ENCODE assay signal across 13 cellular contexts in the genomic region with DNA sequence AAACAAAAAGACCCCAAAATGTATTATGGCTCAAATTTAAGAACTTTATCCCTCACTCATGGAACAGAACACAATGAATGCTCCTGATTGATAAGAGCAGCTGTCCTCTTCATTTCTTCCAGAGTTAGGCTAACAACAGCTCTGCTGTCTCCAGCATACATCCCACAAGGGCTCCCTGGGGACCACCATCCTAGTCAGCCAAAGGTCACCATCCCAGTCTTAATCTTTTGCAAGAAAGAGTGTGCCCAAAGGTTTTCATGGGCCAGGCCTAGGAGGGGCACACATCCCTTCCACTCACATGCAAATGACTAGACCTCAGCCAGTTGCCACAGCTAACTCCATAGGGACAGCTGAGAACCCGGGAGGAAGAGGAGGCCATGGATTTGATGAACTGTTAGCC.
DNase-seq lines count a peak whose midpoint lies in the region; ATAC-seq and TF ChIP-seq lines count a peak whose summit lies in the region.
"Had no signal": no experiment of that assay in that cellular context is flagged by ENCODE, and none has a peak within 500 bp of the region (broad histone marks: within the 10 kb centered on the region; RNA-seq: fewer than 3 reads in every experiment).

No MANE protein-coding gene starts in this region.

- peak; percentile 22; the same call in 1 of the 2 replicates for TF ChIP-seq CTCF in VCaP (conservative IDR thresholded peaks at IDR 0.05)
- no peak for TF ChIP-seq CTCF in neural progenitor cell (IDR thresholded peaks at IDR 0.05)
- no peak for TF ChIP-seq CTCF in GM23338 (conservative IDR thresholded peaks at IDR 0.05; ENCODE audit: low read depth in 2 of 2)

- no peak overlapping the region for H3K4me3 ChIP-seq in neural progenitor cell
- no peak overlapping the region for H3K4me3 ChIP-seq in GM23338
- H3K4me3 ChIP-seq: BLaER1, GM12878, HAP-1 had no signal

- H3K27ac ChIP-seq in VCaP (no peak overlapping the region), neural progenitor cell (no peak overlapping the region), GM23338 (ENCODE audit: low read depth) (no peak overlapping the region)
- H3K27ac ChIP-seq: BLaER1 had no signal

- H2AFZ ChIP-seq in neural progenitor cell (replicated peaks) (no peak overlapping the region), GM23338 (no peak overlapping the region)

- no peak overlapping the region for H3K4me3 Mint-ChIP-seq in neural progenitor cell
- no peak overlapping the region for H3K4me3 Mint-ChIP-seq in GM23338
- H3K4me3 Mint-ChIP-seq: CD8-positive, alpha-beta memory T cell had no signal

- H3K4me2 ChIP-seq in neural progenitor cell (no peak overlapping the region), GM23338 (no peak overlapping the region)
- H3K4me2 ChIP-seq: BLaER1 had no signal

- DNase-seq in activated effector memory CD4-positive, alpha-beta T cell treated with anti-CD3 and anti-CD28 coated beads, Interleukin-2, amount 50 U/mL, for 16 hours = peak; percentile 5
- no peak for DNase-seq in activated effector memory CD4-positive, alpha-beta T cell treated with Interleukin-2 at 50 U/mL for 16 hours
- DNase-seq in neural progenitor cell (ENCODE audit: low spot score) (no peak), HT-29 (ENCODE audit: low spot score) (no peak), GM23338 (ENCODE audit: low spot score) (no peak)
- DNase-seq: 8988T; CD8-positive, alpha-beta memory T cell; DMS 273 treated with DMSO at 0.1 percent for 48 hours had no signal

- peaks cover 13% of the 10 kb centered on the region for H3K9me3 Mint-ChIP-seq in neural progenitor cell
- peaks cover 11% of the 10 kb centered on the region for H3K9me3 Mint-ChIP-seq in GM23338

- H3K36me3 ChIP-seq in neural progenitor cell (no peaks in the 10 kb centered on the region), GM23338 (ENCODE audit: insufficient read depth) (no peaks in the 10 kb centered on the region)
- H3K36me3 ChIP-seq: BLaER1, HAP-1 had no signal

- no peak overlapping the region for H3K9ac ChIP-seq in neural progenitor cell
- H3K9ac ChIP-seq: BLaER1 had no signal

- H3K4me1 ChIP-seq in neural progenitor cell = no peaks in the 10 kb centered on the region
- no peaks in the 10 kb centered on the region; the same call in 1 of the 2 replicates for H3K4me1 ChIP-seq in GM23338 (ENCODE audit: insufficient read depth)
- H3K4me1 ChIP-seq: HAP-1 had no signal

- no peak for ATAC-seq in GM21390 (IDR thresholded peaks at IDR 0.05; ENCODE audit: unreplicated experiment)
- no peak for ATAC-seq in GM23338
- ATAC-seq: GM12878 had no signal

- H3K79me2 ChIP-seq in neural progenitor cell (ENCODE audit: low read depth) (no peaks in the 10 kb centered on the region), GM23338 (replicated peaks; ENCODE audit: insufficient read depth) (no peaks in the 10 kb centered on the region)

- H3K27me3 Mint-ChIP-seq in neural progenitor cell (ENCODE audit: insufficient read depth, low read depth) (peaks cover 7% of the 10 kb centered on the region), GM23338 (ENCODE audit: insufficient read depth, low read depth, poor library complexity) (peaks cover 9% of the 10 kb centered on the region)

- H3K27ac Mint-ChIP-seq in neural progenitor cell (peak overlapping the region; percentile 6), GM23338 (no peak overlapping the region)
- H3K27ac Mint-ChIP-seq: CD8-positive, alpha-beta memory T cell had no signal

- H4K20me1 ChIP-seq in neural progenitor cell (ENCODE audit: low read depth) (no peaks in the 10 kb centered on the region), GM23338 (replicated peaks; ENCODE audit: insufficient read depth) (no peaks in the 10 kb centered on the region; the same call in none of the 2 replicates)
- H4K20me1 ChIP-seq: BLaER1 had no signal

- no peaks in the 10 kb centered on the region for H3K9me3 ChIP-seq in neural progenitor cell (ENCODE audit: low read depth)
- H3K9me3 ChIP-seq: HAP-1 had no signal

- no peaks in the 10 kb centered on the region for H3K9me2 ChIP-seq in GM23338 (ENCODE audit: insufficient read depth)

- H3K27me3 ChIP-seq in neural progenitor cell (no peaks in the 10 kb centered on the region), GM23338 (ENCODE audit: insufficient read depth) (no peaks in the 10 kb centered on the region)
- H3K27me3 ChIP-seq: BLaER1 had no signal

- H3K36me3 Mint-ChIP-seq in neural progenitor cell (no peaks in the 10 kb centered on the region), GM23338 (ENCODE audit: low read depth) (peaks cover 8% of the 10 kb centered on the region)
- H3K36me3 Mint-ChIP-seq: CD8-positive, alpha-beta memory T cell had no signal

- no peaks in the 10 kb centered on the region for H3F3A ChIP-seq in neural progenitor cell (ENCODE audit: low read depth)
- H3F3A ChIP-seq in GM23338 (replicated peaks; ENCODE audit: low read depth) = no peaks in the 10 kb centered on the region

- H3K4me1 Mint-ChIP-seq in neural progenitor cell (peaks cover 25% of the 10 kb centered on the region), GM23338 (peaks cover 8% of the 10 kb centered on the region)
- H3K4me1 Mint-ChIP-seq: CD8-positive, alpha-beta memory T cell had no signal

TF ChIP-seq in GM23338, 12 proteins besides CTCF, POLR2A, EP300 and RAD21 (continues in another document):
- TF ChIP-seq EZH2phosphoT487 (IDR thresholded peaks at IDR 0.05; ENCODE audit: unreplicated experiment) (no peak), ZNF114 (CRISPR knock-in tag; IDR thresholded peaks at IDR 0.05) (no peak), STAT1 (IDR thresholded peaks at IDR 0.05; ENCODE audit: unreplicated experiment) (no peak), JUNB (IDR thresholded peaks at IDR 0.05; ENCODE audit: unreplicated experiment) (no peak), ZNF331 (CRISPR knock-in tag; IDR thresholded peaks at IDR 0.05; ENCODE audit: low read depth) (no peak)
- TF ChIP-seq, protein P1, sequence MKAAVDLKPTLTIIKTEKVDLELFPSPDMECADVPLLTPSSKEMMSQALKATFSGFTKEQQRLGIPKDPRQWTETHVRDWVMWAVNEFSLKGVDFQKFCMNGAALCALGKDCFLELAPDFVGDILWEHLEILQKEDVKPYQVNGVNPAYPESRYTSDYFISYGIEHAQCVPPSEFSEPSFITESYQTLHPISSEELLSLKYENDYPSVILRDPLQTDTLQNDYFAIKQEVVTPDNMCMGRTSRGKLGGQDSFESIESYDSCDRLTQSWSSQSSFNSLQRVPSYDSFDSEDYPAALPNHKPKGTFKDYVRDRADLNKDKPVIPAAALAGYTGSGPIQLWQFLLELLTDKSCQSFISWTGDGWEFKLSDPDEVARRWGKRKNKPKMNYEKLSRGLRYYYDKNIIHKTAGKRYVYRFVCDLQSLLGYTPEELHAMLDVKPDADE (IDR thresholded peaks at IDR 0.05) = no peak
- TF ChIP-seq, protein P2, sequence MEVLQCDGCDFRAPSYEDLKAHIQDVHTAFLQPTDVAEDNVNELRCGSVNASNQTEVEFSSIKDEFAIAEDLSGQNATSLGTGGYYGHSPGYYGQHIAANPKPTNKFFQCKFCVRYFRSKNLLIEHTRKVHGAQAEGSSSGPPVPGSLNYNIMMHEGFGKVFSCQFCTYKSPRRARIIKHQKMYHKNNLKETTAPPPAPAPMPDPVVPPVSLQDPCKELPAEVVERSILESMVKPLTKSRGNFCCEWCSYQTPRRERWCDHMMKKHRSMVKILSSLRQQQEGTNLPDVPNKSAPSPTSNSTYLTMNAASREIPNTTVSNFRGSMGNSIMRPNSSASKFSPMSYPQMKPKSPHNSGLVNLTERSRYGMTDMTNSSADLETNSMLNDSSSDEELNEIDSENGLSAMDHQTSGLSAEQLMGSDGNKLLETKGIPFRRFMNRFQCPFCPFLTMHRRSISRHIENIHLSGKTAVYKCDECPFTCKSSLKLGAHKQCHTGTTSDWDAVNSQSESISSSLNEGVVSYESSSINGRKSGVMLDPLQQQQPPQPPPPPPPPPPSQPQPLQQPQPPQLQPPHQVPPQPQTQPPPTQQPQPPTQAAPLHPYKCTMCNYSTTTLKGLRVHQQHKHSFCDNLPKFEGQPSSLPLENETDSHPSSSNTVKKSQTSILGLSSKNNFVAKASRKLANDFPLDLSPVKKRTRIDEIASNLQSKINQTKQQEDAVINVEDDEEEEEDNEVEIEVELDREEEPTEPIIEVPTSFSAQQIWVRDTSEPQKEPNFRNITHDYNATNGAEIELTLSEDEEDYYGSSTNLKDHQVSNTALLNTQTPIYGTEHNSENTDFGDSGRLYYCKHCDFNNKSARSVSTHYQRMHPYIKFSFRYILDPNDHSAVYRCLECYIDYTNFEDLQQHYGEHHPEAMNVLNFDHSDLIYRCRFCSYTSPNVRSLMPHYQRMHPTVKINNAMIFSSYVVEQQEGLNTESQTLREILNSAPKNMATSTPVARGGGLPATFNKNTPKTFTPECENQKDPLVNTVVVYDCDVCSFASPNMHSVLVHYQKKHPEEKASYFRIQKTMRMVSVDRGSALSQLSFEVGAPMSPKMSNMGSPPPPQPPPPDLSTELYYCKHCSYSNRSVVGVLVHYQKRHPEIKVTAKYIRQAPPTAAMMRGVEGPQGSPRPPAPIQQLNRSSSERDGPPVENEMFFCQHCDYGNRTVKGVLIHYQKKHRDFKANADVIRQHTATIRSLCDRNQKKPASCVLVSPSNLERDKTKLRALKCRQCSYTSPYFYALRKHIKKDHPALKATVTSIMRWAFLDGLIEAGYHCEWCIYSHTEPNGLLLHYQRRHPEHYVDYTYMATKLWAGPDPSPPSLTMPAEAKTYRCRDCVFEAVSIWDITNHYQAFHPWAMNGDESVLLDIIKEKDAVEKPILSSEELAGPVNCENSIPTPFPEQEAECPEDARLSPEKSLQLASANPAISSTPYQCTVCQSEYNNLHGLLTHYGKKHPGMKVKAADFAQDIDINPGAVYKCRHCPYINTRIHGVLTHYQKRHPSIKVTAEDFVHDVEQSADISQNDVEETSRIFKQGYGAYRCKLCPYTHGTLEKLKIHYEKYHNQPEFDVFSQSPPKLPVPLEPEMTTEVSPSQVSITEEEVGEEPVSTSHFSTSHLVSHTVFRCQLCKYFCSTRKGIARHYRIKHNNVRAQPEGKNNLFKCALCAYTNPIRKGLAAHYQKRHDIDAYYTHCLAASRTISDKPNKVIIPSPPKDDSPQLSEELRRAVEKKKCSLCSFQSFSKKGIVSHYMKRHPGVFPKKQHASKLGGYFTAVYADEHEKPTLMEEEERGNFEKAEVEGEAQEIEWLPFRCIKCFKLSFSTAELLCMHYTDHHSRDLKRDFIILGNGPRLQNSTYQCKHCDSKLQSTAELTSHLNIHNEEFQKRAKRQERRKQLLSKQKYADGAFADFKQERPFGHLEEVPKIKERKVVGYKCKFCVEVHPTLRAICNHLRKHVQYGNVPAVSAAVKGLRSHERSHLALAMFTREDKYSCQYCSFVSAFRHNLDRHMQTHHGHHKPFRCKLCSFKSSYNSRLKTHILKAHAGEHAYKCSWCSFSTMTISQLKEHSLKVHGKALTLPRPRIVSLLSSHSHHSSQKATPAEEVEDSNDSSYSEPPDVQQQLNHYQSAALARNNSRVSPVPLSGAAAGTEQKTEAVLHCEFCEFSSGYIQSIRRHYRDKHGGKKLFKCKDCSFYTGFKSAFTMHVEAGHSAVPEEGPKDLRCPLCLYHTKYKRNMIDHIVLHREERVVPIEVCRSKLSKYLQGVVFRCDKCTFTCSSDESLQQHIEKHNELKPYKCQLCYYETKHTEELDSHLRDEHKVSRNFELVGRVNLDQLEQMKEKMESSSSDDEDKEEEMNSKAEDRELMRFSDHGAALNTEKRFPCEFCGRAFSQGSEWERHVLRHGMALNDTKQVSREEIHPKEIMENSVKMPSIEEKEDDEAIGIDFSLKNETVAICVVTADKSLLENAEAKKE (CRISPR knock-in tag; IDR thresholded peaks at IDR 0.05) = no peak
